ENCODE assay signal across 21 cellular contexts in the genomic region with DNA sequence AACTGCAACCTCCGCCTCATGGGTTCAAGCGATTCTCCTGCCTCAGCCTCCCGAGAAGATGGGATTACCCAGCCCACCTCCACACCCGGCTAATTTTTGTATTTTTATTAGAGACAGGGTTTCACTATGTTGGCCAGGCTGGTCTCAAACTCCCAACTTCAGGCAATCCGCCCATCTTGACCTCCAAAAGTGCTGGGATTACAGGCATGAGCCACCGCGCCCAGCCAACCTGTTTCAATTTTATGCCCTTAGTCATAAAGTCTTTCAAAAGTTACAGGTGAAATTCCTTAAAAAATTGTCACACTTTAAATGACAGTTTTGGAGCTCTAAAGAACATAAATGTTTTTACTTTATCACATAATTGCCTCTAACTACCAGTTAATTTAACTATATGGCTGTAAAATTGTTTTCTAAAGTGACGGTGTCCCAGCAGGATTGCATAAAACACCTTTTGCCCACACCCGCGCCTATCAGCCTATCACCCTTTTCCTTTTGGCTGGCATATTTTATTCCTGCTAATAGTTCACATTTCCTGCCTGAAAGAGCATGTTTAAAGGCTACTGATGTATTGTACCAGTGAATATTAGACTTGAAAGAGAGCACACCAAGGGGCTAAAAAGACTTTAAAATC.
DNase-seq lines count a peak whose midpoint lies in the region; ATAC-seq, FAIRE-seq and TF ChIP-seq lines count a peak whose summit lies in the region.
"Had no signal": no experiment of that assay in that cellular context is flagged by ENCODE, and none has a peak within 500 bp of the region (broad histone marks: within the 10 kb centered on the region; RNA-seq: fewer than 3 reads in every experiment).

No MANE protein-coding gene starts in this region.

- H3K9ac ChIP-seq in endothelial cell of umbilical vein (replicated peaks; ENCODE audit: extremely low read depth, insufficient read depth, low read length) (no peak overlapping the region), neural progenitor cell (no peak overlapping the region)
- H3K9ac ChIP-seq: BLaER1, GM23248 had no signal

- H3K4me3 ChIP-seq in HEK293 (ENCODE audit: low read depth, low read length) (no peak overlapping the region), endothelial cell of umbilical vein (replicated peaks in 1 of 3; ENCODE audit: insufficient read depth in 1 of 3, low read depth in 1 of 3, low read length in 3 of 3) (no peak overlapping the region), neural progenitor cell (no peak overlapping the region)
- H3K4me3 ChIP-seq: BLaER1, GM23248 had no signal

- CTCF ChIA-PET in HEK293 (lab: Yijun Ruan, JAX) (no interaction called here), endothelial cell of umbilical vein (lab: Charles Lee) (interaction anchor here (1.2 kb wide), 1 partner anchor 11 kb away, joined by 3 read pairs; no protein-coding TSS in a partner anchor)

- no peaks in the 10 kb centered on the region for H3K36me3 Mint-ChIP-seq in neural progenitor cell
- H3K36me3 Mint-ChIP-seq: CD4-positive, CD25-positive, alpha-beta regulatory T cell; CD8-positive, alpha-beta T cell had no signal

- no peaks in the 10 kb centered on the region for H3K9me3 ChIP-seq in HEK293 (ENCODE audit: control insufficient read depth, insufficient read depth, low read depth, low read length)
- no peaks in the 10 kb centered on the region for H3K9me3 ChIP-seq in endothelial cell of umbilical vein (replicated peaks; ENCODE audit: control insufficient read depth, insufficient read depth, low read length)
- no peaks in the 10 kb centered on the region for H3K9me3 ChIP-seq in neural progenitor cell (ENCODE audit: low read depth)
- H3K9me3 ChIP-seq: BLaER1, Caco-2 had no signal

- peaks cover 4% of the 10 kb centered on the region for H3K27me3 Mint-ChIP-seq in neural progenitor cell (ENCODE audit: insufficient read depth, low read depth)
- H3K27me3 Mint-ChIP-seq: B cell; CD4-positive, CD25-positive, alpha-beta regulatory T cell had no signal

- BruUV-seq in endothelial cell of umbilical vein (replicated peaks; lab: Mats Ljungman, UMichigan): no TSS peak

- no peak overlapping the region for H3K4me3 Mint-ChIP-seq in neural progenitor cell
- H3K4me3 Mint-ChIP-seq: B cell; CD4-positive, CD25-positive, alpha-beta regulatory T cell; CD8-positive, alpha-beta T cell had no signal

- no peaks in the 10 kb centered on the region for H3F3A ChIP-seq in neural progenitor cell (ENCODE audit: low read depth)

- intact Hi-C loops in endothelial cell of umbilical vein (cut with micrococcal nuclease): no loop called here

- H3K4me1 Mint-ChIP-seq in neural progenitor cell: peaks cover 15% of the 10 kb centered on the region
- H3K4me1 Mint-ChIP-seq: B cell; CD4-positive, CD25-positive, alpha-beta regulatory T cell had no signal

- H2AFZ ChIP-seq in endothelial cell of umbilical vein (ENCODE audit: low read depth, low read length) (no peak overlapping the region), neural progenitor cell (replicated peaks) (no peak overlapping the region)
- H2AFZ ChIP-seq: GM23248 had no signal

- no peaks in the 10 kb centered on the region for H4K20me1 ChIP-seq in endothelial cell of umbilical vein (replicated peaks; ENCODE audit: control insufficient read depth, extremely low read depth, insufficient read depth, low read length)
- no peaks in the 10 kb centered on the region for H4K20me1 ChIP-seq in neural progenitor cell (ENCODE audit: low read depth)
- H4K20me1 ChIP-seq: BLaER1 had no signal

- no peak for TF ChIP-seq POLR2A in endothelial cell of umbilical vein (IDR thresholded peaks at IDR 0.05; ENCODE audit: low read depth, low read length)

- ATAC-seq in HG03045 (IDR thresholded peaks at IDR 0.05; ENCODE audit: unreplicated experiment) (no peak), GM18498 (IDR thresholded peaks at IDR 0.05; ENCODE audit: unreplicated experiment) (no peak)
- ATAC-seq: CD8-positive, alpha-beta T cell had no signal

- H3K36me3 ChIP-seq in HEK293 (ENCODE audit: control insufficient read depth in 2 of 2, insufficient read depth in 1 of 2, low read length in 2 of 2): no peaks in the 10 kb centered on the region
- H3K36me3 ChIP-seq in endothelial cell of umbilical vein (ENCODE audit: control insufficient read depth in 2 of 2, extremely low read depth in 1 of 2, insufficient read depth in 2 of 2, low read length in 2 of 2): no peaks in the 10 kb centered on the region
- H3K36me3 ChIP-seq in neural progenitor cell: no peaks in the 10 kb centered on the region
- H3K36me3 ChIP-seq: BLaER1 had no signal

- peaks cover 2% of the 10 kb centered on the region for H3K9me3 Mint-ChIP-seq in neural progenitor cell

- dilution Hi-C loops in endothelial cell of umbilical vein (cut with MboI; ENCODE audit: extremely low pct_ligation_motif_present, low sequenced_read_pairs): no loop called here

- H3K4me2 ChIP-seq in endothelial cell of umbilical vein (ENCODE audit: insufficient read depth, low read length) (no peak overlapping the region), neural progenitor cell (no peak overlapping the region)
- H3K4me2 ChIP-seq: BLaER1 had no signal

- H3K27ac ChIP-seq in HEK293 (ENCODE audit: extremely low read depth, low read depth, low read length) (no peak overlapping the region), endothelial cell of umbilical vein (ENCODE audit: insufficient read depth, low read depth, low read length) (no peak overlapping the region), neural progenitor cell (no peak overlapping the region)
- H3K27ac ChIP-seq: 22Rv1, BLaER1, C4-2B, GM23248 had no signal

- H3K9me1 ChIP-seq in endothelial cell of umbilical vein (replicated peaks; ENCODE audit: control insufficient read depth, extremely low read depth, insufficient read depth, low read length): no peaks in the 10 kb centered on the region

- H3K4me1 ChIP-seq in HEK293 (ENCODE audit: control insufficient read depth, insufficient read depth, low read length) (no peaks in the 10 kb centered on the region), endothelial cell of umbilical vein (ENCODE audit: control insufficient read depth, extremely low read depth, insufficient read depth, low read length) (no peaks in the 10 kb centered on the region), neural progenitor cell (peaks cover 5% of the 10 kb centered on the region)
- H3K4me1 ChIP-seq: Caco-2 had no signal

- FAIRE-seq in endothelial cell of umbilical vein (lab: Jason Lieb, UNC): no peak
- FAIRE-seq: GM12892, GM19239, H1 had no signal

- H3K27ac Mint-ChIP-seq in neural progenitor cell: peak overlapping the region; percentile 17
- H3K27ac Mint-ChIP-seq: B cell; CD4-positive, CD25-positive, alpha-beta regulatory T cell; CD8-positive, alpha-beta T cell had no signal

- H3K27me3 ChIP-seq in endothelial cell of umbilical vein (ENCODE audit: control insufficient read depth in 2 of 2, insufficient read depth in 2 of 2, low read length in 2 of 2) (no peaks in the 10 kb centered on the region), neural progenitor cell (no peaks in the 10 kb centered on the region)
- H3K27me3 ChIP-seq: BLaER1 had no signal

- POLR2A ChIA-PET in HEK293 (lab: Yijun Ruan, JAX): no interaction called here
- POLR2A ChIA-PET in endothelial cell of umbilical vein (lab: Charles Lee): no interaction called here

- H3K79me2 ChIP-seq in endothelial cell of umbilical vein (ENCODE audit: control insufficient read depth, insufficient read depth, low read length): no peaks in the 10 kb centered on the region
- no peaks in the 10 kb centered on the region for H3K79me2 ChIP-seq in neural progenitor cell (ENCODE audit: low read depth)

- DNase-seq in endothelial cell of umbilical vein (ENCODE audit: low read depth, low spot score) (peak; percentile 6), neural progenitor cell (ENCODE audit: low spot score) (no peak), germinal center (ENCODE audit: low spot score) (no peak)
- DNase-seq: Caco-2; CD4-positive, CD25-positive, alpha-beta regulatory T cell; CD8-positive, alpha-beta T cell; DMS153; DND-41; GM23248; H7; HCEC 1CT had no signal

- TF ChIP-seq CTCF in HEK293 (tag by site-specific recombination; IDR thresholded peaks at IDR 0.05) (no peak), endothelial cell of umbilical vein (IDR thresholded peaks at IDR 0.05; ENCODE audit: extremely low read depth in 1 of 2, insufficient read depth in 1 of 2, low read depth in 1 of 2, low read length in 2 of 2) (no peak), neural progenitor cell (IDR thresholded peaks at IDR 0.05) (no peak)

TF ChIP-seq in HEK293, 187 proteins besides CTCF, POLR2A, EP300 and RAD21 (continues in another document):
- TF ChIP-seq, protein P1, sequence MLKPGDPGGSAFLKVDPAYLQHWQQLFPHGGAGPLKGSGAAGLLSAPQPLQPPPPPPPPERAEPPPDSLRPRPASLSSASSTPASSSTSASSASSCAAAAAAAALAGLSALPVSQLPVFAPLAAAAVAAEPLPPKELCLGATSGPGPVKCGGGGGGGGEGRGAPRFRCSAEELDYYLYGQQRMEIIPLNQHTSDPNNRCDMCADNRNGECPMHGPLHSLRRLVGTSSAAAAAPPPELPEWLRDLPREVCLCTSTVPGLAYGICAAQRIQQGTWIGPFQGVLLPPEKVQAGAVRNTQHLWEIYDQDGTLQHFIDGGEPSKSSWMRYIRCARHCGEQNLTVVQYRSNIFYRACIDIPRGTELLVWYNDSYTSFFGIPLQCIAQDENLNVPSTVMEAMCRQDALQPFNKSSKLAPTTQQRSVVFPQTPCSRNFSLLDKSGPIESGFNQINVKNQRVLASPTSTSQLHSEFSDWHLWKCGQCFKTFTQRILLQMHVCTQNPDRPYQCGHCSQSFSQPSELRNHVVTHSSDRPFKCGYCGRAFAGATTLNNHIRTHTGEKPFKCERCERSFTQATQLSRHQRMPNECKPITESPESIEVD (tag by site-specific recombination; IDR thresholded peaks at IDR 0.05): 0 out of 2 replicates have a peak, but pooled peaks have one; percentile 28

TF ChIP-seq in endothelial cell of umbilical vein, 7 proteins besides CTCF, POLR2A, EP300 and RAD21:
- TF ChIP-seq EZH2 (IDR thresholded peaks at IDR 0.05; ENCODE audit: borderline replicate concordance, low read depth, low read length, severe bottlenecking) (no peak), GATA2 (IDR thresholded peaks at IDR 0.05; ENCODE audit: insufficient read depth, insufficient read length, low read depth, low read length) (no peak), MYC (IDR thresholded peaks at IDR 0.05; ENCODE audit: low read depth, low read length) (no peak), POLR2AphosphoS5 (IDR thresholded peaks at IDR 0.05; ENCODE audit: insufficient read depth, low read depth, low read length) (no peak), JUN (IDR thresholded peaks at IDR 0.05; ENCODE audit: borderline replicate concordance, insufficient read depth, insufficient read length, low read depth) (no peak), FOS (IDR thresholded peaks at IDR 0.05; ENCODE audit: borderline replicate concordance, insufficient read depth, low read length) (no peak)
- TF ChIP-seq, protein P2, sequence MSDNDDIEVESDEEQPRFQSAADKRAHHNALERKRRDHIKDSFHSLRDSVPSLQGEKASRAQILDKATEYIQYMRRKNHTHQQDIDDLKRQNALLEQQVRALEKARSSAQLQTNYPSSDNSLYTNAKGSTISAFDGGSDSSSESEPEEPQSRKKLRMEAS (IDR thresholded peaks at IDR 0.05; ENCODE audit: insufficient read depth, insufficient read length): no peak
